15 cellular contexts compared by ENCODE assay signal in genomic region chr12:108306506-108306905, GRCh38. TPM values are rescaled to one million over a fixed set of nuclear protein-coding genes. Genes with fewer than 3 reads are reported as not detected.
DNase-seq lines count a peak whose midpoint lies in the region; ATAC-seq and TF ChIP-seq lines count a peak whose summit lies in the region.
"Had no signal": no experiment of that assay in that cellular context is flagged by ENCODE, and none has a peak within 500 bp of the region (broad histone marks: within the 10 kb centered on the region; RNA-seq: fewer than 3 reads in every experiment).

No MANE protein-coding gene starts in this region.

- no peaks in the 10 kb centered on the region for H4K20me1 ChIP-seq in neural progenitor cell (ENCODE audit: low read depth)

- H3K4me1 Mint-ChIP-seq in activated T-cell treated with anti-CD3 and anti-CD28 coated beads, Interleukin-2, amount 50 U/mL, for 72 hours (ENCODE audit: low read depth) = peaks cover 23% of the 10 kb centered on the region
- peaks cover 100% of the 10 kb centered on the region for H3K4me1 Mint-ChIP-seq in dendritic cell treated with granulocyte-macrophage colony-stimulating factor and Interleukin-4, amounts not matched to agents 40 ng/mL and 50 ng/mL, for 4 days (ENCODE audit: low read depth)
- peaks cover 83% of the 10 kb centered on the region for H3K4me1 Mint-ChIP-seq in neural progenitor cell
- peaks cover 14% of the 10 kb centered on the region for H3K4me1 Mint-ChIP-seq in activated CD4-positive, alpha-beta T cell treated with anti-CD3 and anti-CD28 coated beads, Interleukin-2, amount 10 ng/mL, durations not matched to agents 24 days and 14 days

- TF ChIP-seq EP300 in upper lobe of left lung (IDR thresholded peaks at IDR 0.05) = no peak

- H3K4me2 ChIP-seq in neural progenitor cell = no peak overlapping the region
- H3K4me2 ChIP-seq: A549 had no signal

- H3K36me3 ChIP-seq in neural progenitor cell (no peaks in the 10 kb centered on the region), upper lobe of left lung (no peaks in the 10 kb centered on the region)
- H3K36me3 ChIP-seq: Peyer's patch had no signal

- H3K27ac ChIP-seq in neural progenitor cell = no peak overlapping the region
- H3K27ac ChIP-seq in upper lobe of left lung = peak overlapping the region; percentile 78 to 89 (median 84)
- H3K27ac ChIP-seq: A549 had no signal

- H2AFZ ChIP-seq in neural progenitor cell (replicated peaks) = no peak overlapping the region

- H3K27ac Mint-ChIP-seq in activated T-cell treated with anti-CD3 and anti-CD28 coated beads, Interleukin-2, amount 50 U/mL, for 72 hours = no peak overlapping the region
- H3K27ac Mint-ChIP-seq in dendritic cell treated with granulocyte-macrophage colony-stimulating factor and Interleukin-4, amounts not matched to agents 40 ng/mL and 50 ng/mL, for 4 days = peak overlapping the region; percentile 78
- peak overlapping the region; percentile 94 for H3K27ac Mint-ChIP-seq in neural progenitor cell
- no peak overlapping the region for H3K27ac Mint-ChIP-seq in activated CD4-positive, alpha-beta T cell treated with anti-CD3 and anti-CD28 coated beads, Interleukin-2, amount 10 ng/mL, durations not matched to agents 24 days and 14 days

- DNase-seq in activated T-cell treated with anti-CD3 and anti-CD28 coated beads, Interleukin-2, amount 50 U/mL, for 72 hours = no peak
- no peak for DNase-seq in activated T-cell treated with anti-CD3 and anti-CD28 coated beads, Interleukin-2, amount 50 U/mL, for 1 hour
- DNase-seq in neural progenitor cell (ENCODE audit: low spot score) = no peak
- no peak for DNase-seq in upper lobe of left lung
- no peak for DNase-seq in left lobe of liver (ENCODE audit: low spot score)
- DNase-seq in activated CD4-positive, alpha-beta T cell treated with anti-CD3 and anti-CD28 coated beads, Interleukin-2, amount 10 ng/mL, durations not matched to agents 24 days and 14 days = no peak
- DNase-seq: CD4-positive, alpha-beta memory T cell; Kasumi-1; NCI-H1436; NCI-H510A; Peyer's patch had no signal

- H3K4me1 ChIP-seq in neural progenitor cell (peaks cover 8% of the 10 kb centered on the region), upper lobe of left lung (peaks cover 67 to 77% (median 71%) of the 10 kb centered on the region in 4 donors)

- no peak overlapping the region for H3K9ac ChIP-seq in neural progenitor cell

- no peak for TF ChIP-seq CTCF in neural progenitor cell (IDR thresholded peaks at IDR 0.05)
- no peak for TF ChIP-seq CTCF in upper lobe of left lung (IDR thresholded peaks at IDR 0.05)

- intact Hi-C loops in dendritic cell treated with granulocyte-macrophage colony-stimulating factor and Interleukin-4, amounts not matched to agents 40 ng/mL and 50 ng/mL, for 4 days (cut with micrococcal nuclease) = no loop called here
- intact Hi-C loops in activated CD4-positive, alpha-beta T cell treated with anti-CD3 and anti-CD28 coated beads, Interleukin-2, amount 10 ng/mL, durations not matched to agents 24 days and 14 days (cut with micrococcal nuclease) = no loop called here

- 84 to 93% methylated on average over 3 of the region's 3 CpGs for WGBS in upper lobe of left lung, 2 donors

- ATAC-seq in activated T-cell treated with anti-CD3 and anti-CD28 coated beads, Interleukin-2, amount 50 U/mL, for 72 hours (replicated peaks in 1 of 2) = peak; percentile 26 to 47
- no peak for ATAC-seq in upper lobe of left lung (ENCODE audit: low FRiP score in 2 of 2)
- ATAC-seq in HG02610 (IDR thresholded peaks at IDR 0.05; ENCODE audit: unreplicated experiment) = no peak
- ATAC-seq in left lobe of liver = no peak
- ATAC-seq: A549 had no signal

- H3K4me3 ChIP-seq in neural progenitor cell = no peak overlapping the region
- no peak overlapping the region for H3K4me3 ChIP-seq in upper lobe of left lung
- H3K4me3 ChIP-seq: A549, GM12878, Peyer's patch had no signal

- no peaks in the 10 kb centered on the region for H3K9me3 Mint-ChIP-seq in activated T-cell treated with anti-CD3 and anti-CD28 coated beads, Interleukin-2, amount 50 U/mL, for 72 hours
- H3K9me3 Mint-ChIP-seq in dendritic cell treated with granulocyte-macrophage colony-stimulating factor and Interleukin-4, amounts not matched to agents 40 ng/mL and 50 ng/mL, for 4 days = no peaks in the 10 kb centered on the region
- H3K9me3 Mint-ChIP-seq in neural progenitor cell = peaks cover 3% of the 10 kb centered on the region
- no peaks in the 10 kb centered on the region for H3K9me3 Mint-ChIP-seq in activated CD4-positive, alpha-beta T cell treated with anti-CD3 and anti-CD28 coated beads, Interleukin-2, amount 10 ng/mL, durations not matched to agents 24 days and 14 days

- H3K9me3 ChIP-seq in neural progenitor cell (ENCODE audit: low read depth) (no peaks in the 10 kb centered on the region), upper lobe of left lung (no peaks in the 10 kb centered on the region)
- H3K9me3 ChIP-seq: A549, Peyer's patch had no signal

- no peaks in the 10 kb centered on the region for H3K27me3 Mint-ChIP-seq in activated T-cell treated with anti-CD3 and anti-CD28 coated beads, Interleukin-2, amount 50 U/mL, for 72 hours (ENCODE audit: low read depth)
- H3K27me3 Mint-ChIP-seq in dendritic cell treated with granulocyte-macrophage colony-stimulating factor and Interleukin-4, amounts not matched to agents 40 ng/mL and 50 ng/mL, for 4 days = peaks cover 10% of the 10 kb centered on the region
- peaks cover 19% of the 10 kb centered on the region for H3K27me3 Mint-ChIP-seq in neural progenitor cell (ENCODE audit: insufficient read depth, low read depth)
- H3K27me3 Mint-ChIP-seq in activated CD4-positive, alpha-beta T cell treated with anti-CD3 and anti-CD28 coated beads, Interleukin-2, amount 10 ng/mL, durations not matched to agents 24 days and 14 days = peaks cover 9% of the 10 kb centered on the region

- H3F3A ChIP-seq in neural progenitor cell (ENCODE audit: low read depth) = no peaks in the 10 kb centered on the region

- no peaks in the 10 kb centered on the region for H3K79me2 ChIP-seq in neural progenitor cell (ENCODE audit: low read depth)

- peak overlapping the region in 1 of 2 donors; percentile 15 for H3K4me3 Mint-ChIP-seq in activated T-cell treated with anti-CD3 and anti-CD28 coated beads, Interleukin-2, amount 50 U/mL, for 72 hours
- H3K4me3 Mint-ChIP-seq in dendritic cell treated with granulocyte-macrophage colony-stimulating factor and Interleukin-4, amounts not matched to agents 40 ng/mL and 50 ng/mL, for 4 days = peak overlapping the region; percentile 66
- no peak overlapping the region for H3K4me3 Mint-ChIP-seq in neural progenitor cell
- no peak overlapping the region for H3K4me3 Mint-ChIP-seq in activated CD4-positive, alpha-beta T cell treated with anti-CD3 and anti-CD28 coated beads, Interleukin-2, amount 10 ng/mL, durations not matched to agents 24 days and 14 days

- H3K36me3 Mint-ChIP-seq in activated T-cell treated with anti-CD3 and anti-CD28 coated beads, Interleukin-2, amount 50 U/mL, for 72 hours (ENCODE audit: insufficient read depth in 2 of 2) = no peaks in the 10 kb centered on the region
- peaks cover 99% of the 10 kb centered on the region for H3K36me3 Mint-ChIP-seq in dendritic cell treated with granulocyte-macrophage colony-stimulating factor and Interleukin-4, amounts not matched to agents 40 ng/mL and 50 ng/mL, for 4 days (ENCODE audit: low read depth)
- no peaks in the 10 kb centered on the region for H3K36me3 Mint-ChIP-seq in neural progenitor cell
- H3K36me3 Mint-ChIP-seq in activated CD4-positive, alpha-beta T cell treated with anti-CD3 and anti-CD28 coated beads, Interleukin-2, amount 10 ng/mL, durations not matched to agents 24 days and 14 days (ENCODE audit: low read depth) = no peaks in the 10 kb centered on the region
- H3K36me3 Mint-ChIP-seq: CD4-positive, alpha-beta memory T cell had no signal

- TF ChIP-seq POLR2A in upper lobe of left lung (IDR thresholded peaks at IDR 0.05) = no peak

- H3K27me3 ChIP-seq in neural progenitor cell (no peaks in the 10 kb centered on the region), upper lobe of left lung (no peaks in the 10 kb centered on the region)
- H3K27me3 ChIP-seq: Peyer's patch had no signal

RNA-seq across cellular contexts. Expression of gene CMKLR1, which starts 32.6 kb away (rescaled TPM):
- not detected for total RNA-seq in activated T-cell treated with anti-CD3 and anti-CD28 coated beads, Interleukin-2, amount 50 U/mL, for 72 hours
- total RNA-seq in neural progenitor cell (ENCODE audit: low replicate concordance) (0.09 TPM in 1 of 2 replicates, not detected in the other), upper lobe of left lung (10 to 100 TPM in 4 of 6 donors, 1 to 10 TPM in 2; 7.8 to 40.9 (median 19.9) TPM), left lobe of liver (3.8 TPM)
- total RNA-seq in activated CD4-positive, alpha-beta T cell treated with anti-CD3 and anti-CD28 coated beads, Interleukin-2, amount 10 ng/mL, durations not matched to agents 24 days and 14 days = not detected in 2 replicates

Comparison
In these comparisons a context has a peak if more than half of its experiments do, and no peak if none do; other contexts are left out.
1. ATAC-seq: peak in activated T-cell treated with anti-CD3 and anti-CD28 coated beads, Interleukin-2, amount 50 U/mL, for 72 hours (2 of 2); none in upper lobe of left lung (0 of 2), HG02610 (single experiment) and left lobe of liver (single experiment).
2. H3K27ac Mint-ChIP-seq: peak in dendritic cell treated with granulocyte-macrophage colony-stimulating factor and Interleukin-4, amounts not matched to agents 40 ng/mL and 50 ng/mL, for 4 days (single experiment) and neural progenitor cell (single experiment); none in activated T-cell treated with anti-CD3 and anti-CD28 coated beads, Interleukin-2, amount 50 U/mL, for 72 hours (single experiment) and activated CD4-positive, alpha-beta T cell treated with anti-CD3 and anti-CD28 coated beads, Interleukin-2, amount 10 ng/mL, durations not matched to agents 24 days and 14 days (single experiment).